ENCODE assay signal across 8 cellular contexts in the genomic region with DNA sequence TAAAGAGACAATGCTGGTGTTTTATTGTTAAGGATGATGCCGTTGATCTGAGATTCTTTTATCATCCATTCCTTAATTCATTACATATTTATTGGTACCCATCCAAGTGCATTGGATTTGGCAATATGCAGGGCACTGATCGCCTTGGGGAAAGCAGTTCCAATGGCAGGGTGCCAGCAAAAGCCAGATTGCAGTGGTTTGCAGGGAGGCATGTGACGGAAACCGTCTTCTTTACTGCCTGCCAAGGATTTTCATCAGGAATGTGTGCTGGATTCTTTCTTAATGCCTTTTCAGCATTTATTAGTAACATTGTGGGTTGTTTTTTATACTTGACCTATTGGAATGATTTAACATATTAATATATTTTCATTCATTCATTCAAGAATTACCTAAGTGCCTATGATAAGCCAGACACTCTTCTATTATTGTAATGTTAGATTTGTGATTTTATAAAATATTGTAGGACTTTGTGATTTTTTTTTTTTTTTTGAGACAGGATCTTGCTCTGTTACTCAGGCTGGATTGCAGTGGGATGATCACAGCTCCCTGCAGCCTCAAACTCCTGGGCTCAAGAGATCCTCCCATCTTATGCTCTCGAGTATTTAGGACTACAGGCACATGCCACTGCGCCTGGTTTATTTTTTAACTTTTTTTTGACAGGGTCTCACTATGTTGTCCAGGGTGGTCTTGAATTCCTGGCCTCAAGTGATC.
DNase-seq lines count a peak whose midpoint lies in the region; ATAC-seq lines count a peak whose summit lies in the region.

No MANE protein-coding gene starts in this region.

- peak; percentile 89 for DNase-seq in Caki2 (ENCODE audit: low read depth)
- DNase-seq in NCI-H226 = peak; percentile 91
- DNase-seq in epidermal melanocyte (ENCODE audit: insufficient read length, low spot score) = peak; percentile 90
- DNase-seq in non-pigmented ciliary epithelial cell (ENCODE audit: low read depth) = peak; percentile 80
- DNase-seq in T-helper 2 cell = no peak
- no peak for DNase-seq in activated CD4-positive, alpha-beta T cell treated with anti-CD3 and anti-CD28 coated beads, Interleukin-2, amount 50 U/mL, for 48 hours

- in situ Hi-C loops in Caki2 (cut with HindIII; ENCODE audit: low pct_unique_long_range_greater_than_20kb, low sequenced_read_pairs) = no loop called here

- no peak for ATAC-seq in GM18867 (IDR thresholded peaks at IDR 0.05; ENCODE audit: unreplicated experiment)
- no peak for ATAC-seq in HG02588 (IDR thresholded peaks at IDR 0.05; ENCODE audit: unreplicated experiment)

Comparison
In these comparisons a context has a peak if more than half of its experiments do, and no peak if none do; other contexts are left out.
1. DNase-seq: peak in Caki2 (single experiment), NCI-H226 (single experiment), epidermal melanocyte (single experiment) and non-pigmented ciliary epithelial cell (single experiment); none in T-helper 2 cell (0 of 5) and activated CD4-positive, alpha-beta T cell treated with anti-CD3 and anti-CD28 coated beads, Interleukin-2, amount 50 U/mL, for 48 hours (0 of 2).